ENCODE assay signal across 19 cellular contexts in genomic region chr12:45296046-45296586, GRCh38.
"Had no signal": no experiment of that assay in that cellular context is flagged by ENCODE, and none has a peak within 500 bp of the region (broad histone marks: within the 10 kb centered on the region; RNA-seq: fewer than 3 reads in every experiment).

No MANE protein-coding gene starts in this region.

- H3K4me3 ChIP-seq: breast epithelium, stomach, testis, upper lobe of right lung had no signal

- H3K4me1 ChIP-seq: testis had no signal

- H3K27me3 ChIP-seq: breast epithelium, stomach, testis, upper lobe of right lung had no signal

- H3K27ac Mint-ChIP-seq: activated CD4-positive, alpha-beta T cell treated with anti-CD3 and anti-CD28 coated beads, Interleukin-2, amount 10 ng/mL, durations not matched to agents 7 days and 5 days; activated naive CD8-positive, alpha-beta T cell; activated T-cell treated with anti-CD3 and anti-CD28 coated beads, Interleukin-2, amount 50 U/mL, for 72 hours; natural killer cell treated with Interleukin-12 subunit alpha and Interleukin-12 subunit beta and Interleukin-15 and Interleukin-18, amount 100 ng/mL, for 72 hours; progenitor cell of endocrine pancreas; T-helper 2 cell treated with Interferon-gamma antibody and Interleukin-4, amounts not matched to agents 5 μg/mL and 100 μg/mL, for 36 hours had no signal

- H3K36me3 ChIP-seq: breast epithelium, stomach, upper lobe of right lung had no signal

- H3K36me3 Mint-ChIP-seq: natural killer cell treated with Interleukin-12 subunit alpha and Interleukin-12 subunit beta and Interleukin-15 and Interleukin-18, amount 100 ng/mL, for 72 hours had no signal

- H3K9me3 Mint-ChIP-seq: activated CD4-positive, alpha-beta T cell treated with anti-CD3 and anti-CD28 coated beads, Interleukin-2, amount 10 ng/mL, durations not matched to agents 7 days and 5 days; activated T-cell treated with anti-CD3 and anti-CD28 coated beads, Interleukin-2, amount 50 U/mL, for 72 hours; natural killer cell treated with Interleukin-12 subunit alpha and Interleukin-12 subunit beta and Interleukin-15 and Interleukin-18, amount 100 ng/mL, for 72 hours; T-helper 2 cell treated with Interferon-gamma antibody and Interleukin-4, amounts not matched to agents 5 μg/mL and 100 μg/mL, for 36 hours had no signal

- H3K27ac ChIP-seq: breast epithelium, epithelial cell of prostate, testis, upper lobe of right lung had no signal

- H3K27me3 Mint-ChIP-seq: activated CD4-positive, alpha-beta T cell treated with anti-CD3 and anti-CD28 coated beads, Interleukin-2, amount 10 ng/mL, durations not matched to agents 7 days and 5 days; activated naive CD8-positive, alpha-beta T cell; natural killer cell treated with Interleukin-12 subunit alpha and Interleukin-12 subunit beta and Interleukin-15 and Interleukin-18, amount 100 ng/mL, for 72 hours; progenitor cell of endocrine pancreas had no signal

- H3K9me3 ChIP-seq: breast epithelium, stomach, testis, upper lobe of right lung had no signal

- ATAC-seq: activated T-cell treated with anti-CD3 and anti-CD28 coated beads, Interleukin-2, amount 50 U/mL, for 72 hours; natural killer cell treated with Interleukin-12 subunit alpha and Interleukin-12 subunit beta and Interleukin-15 and Interleukin-18, amount 100 ng/mL, for 72 hours; sciatic nerve; upper lobe of right lung had no signal

- H3K4me3 Mint-ChIP-seq: activated CD4-positive, alpha-beta T cell treated with anti-CD3 and anti-CD28 coated beads, Interleukin-2, amount 10 ng/mL, durations not matched to agents 7 days and 5 days; activated naive CD8-positive, alpha-beta T cell; activated T-cell treated with anti-CD3 and anti-CD28 coated beads, Interleukin-2, amount 50 U/mL, for 72 hours; natural killer cell treated with Interleukin-12 subunit alpha and Interleukin-12 subunit beta and Interleukin-15 and Interleukin-18, amount 100 ng/mL, for 72 hours; T-helper 2 cell treated with Interferon-gamma antibody and Interleukin-4, amounts not matched to agents 5 μg/mL and 100 μg/mL, for 36 hours had no signal

- DNase-seq: activated CD4-positive, alpha-beta T cell treated with anti-CD3 and anti-CD28 coated beads, Interleukin-2, amount 10 ng/mL, durations not matched to agents 7 days and 5 days; activated CD8-positive, alpha-beta memory T cell treated with anti-CD3 and anti-CD28 coated beads, Interleukin-2, amount 50 U/mL, for 48 hours; activated gamma-delta T cell; activated T-cell treated with anti-CD3 and anti-CD28 coated beads, Interleukin-2, amount 50 U/mL, for 72 hours; cerebellar nuclear complex; dermis blood vessel endothelial cell; hippocampal formation; nucleus accumbens; stimulated activated CD4-positive, alpha-beta T cell treated with anti-CD3 and anti-CD28 coated beads, Interleukin-1b, Interleukin-23, amount 100 ng/mL, for 48 hours; stomach; testis; upper lobe of right lung had no signal

- H3K4me1 Mint-ChIP-seq: activated CD4-positive, alpha-beta T cell treated with anti-CD3 and anti-CD28 coated beads, Interleukin-2, amount 10 ng/mL, durations not matched to agents 7 days and 5 days had no signal
